Comparison of ENCODE assay signal across 13 cellular contexts in the genomic region with DNA sequence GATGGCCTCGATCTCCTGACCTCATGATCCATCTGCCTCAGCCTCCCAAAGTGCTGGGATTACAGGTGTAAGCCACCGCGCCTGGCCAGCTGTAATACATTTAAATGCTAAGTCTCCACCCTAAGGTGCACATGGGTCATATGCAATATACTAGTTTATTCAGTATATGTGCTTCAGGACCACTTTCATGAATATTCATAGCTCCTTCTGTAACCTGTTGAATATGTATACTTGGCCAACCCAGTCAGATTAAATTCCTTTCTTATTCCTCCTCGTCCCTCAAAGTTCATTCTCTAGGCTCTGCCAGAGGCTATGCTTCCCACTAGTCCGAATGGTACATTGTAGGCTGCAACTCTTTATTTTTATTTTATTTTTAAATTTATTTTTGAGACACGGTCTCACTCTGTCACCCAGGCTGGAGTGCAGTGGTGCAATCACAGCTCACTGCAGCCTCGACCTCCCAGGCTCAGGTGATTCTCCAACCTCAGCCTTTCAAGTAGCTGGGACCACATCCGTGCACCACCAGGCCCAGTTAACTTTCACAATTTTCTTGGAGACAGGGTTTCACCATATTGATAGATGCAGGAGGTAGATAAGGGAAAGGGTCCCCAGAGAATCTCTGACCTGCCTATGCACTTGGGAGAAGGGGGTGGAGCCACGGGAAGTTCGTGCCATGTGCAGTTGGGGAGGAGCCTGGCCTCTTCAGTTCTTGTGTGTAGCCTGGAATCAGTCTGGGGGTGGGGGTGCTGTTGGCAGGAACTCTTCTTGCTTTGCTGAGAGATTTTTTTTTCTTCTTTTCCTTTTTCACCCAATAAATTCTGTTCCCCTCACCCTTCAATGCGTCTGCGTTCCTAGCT. TPM values are rescaled to one million over a fixed set of nuclear protein-coding genes. Genes with fewer than 3 reads are reported as not detected.
A peak's percentile ranks its signal among the peaks of the same experiment; 100 is the strongest.
DNase-seq lines count a peak whose midpoint lies in the region; ATAC-seq and TF ChIP-seq lines count a peak whose summit lies in the region.
"Had no signal": no experiment of that assay in that cellular context is flagged by ENCODE, and none has a peak within 500 bp of the region (broad histone marks: within the 10 kb centered on the region; RNA-seq: fewer than 3 reads in every experiment).

No MANE protein-coding gene starts in this region.

- CTCF ChIA-PET in activated naive CD4-positive, alpha-beta T cell treated with anti-CD3 and anti-CD28 coated beads for 36 hours (lab: Charles Lee): interaction anchor here (0.6 to 2.2 kb wide), 6 partner anchors 13 to 743 kb away, joined by 3 to 10 read pairs (median 3); a partner anchor contains a TSS

- H3K4me3 Mint-ChIP-seq in activated naive CD4-positive, alpha-beta T cell treated with anti-CD3 and anti-CD28 coated beads for 36 hours: no peak overlapping the region
- peak overlapping the region; percentile 17 for H3K4me3 Mint-ChIP-seq in chondrocyte (ENCODE audit: unreplicated experiment)
- no peak overlapping the region for H3K4me3 Mint-ChIP-seq in osteocyte (ENCODE audit: unreplicated experiment)
- H3K4me3 Mint-ChIP-seq: activated CD4-positive, alpha-beta memory T cell treated with anti-CD3 and anti-CD28 coated beads for 36 hours; stimulated activated naive CD8-positive, alpha-beta T cell treated with anti-CD3 and anti-CD28 coated beads, Interleukin-15, Interleukin-2, amounts not matched to agents 100 ng/mL and 50 ng/mL, for 24 hours had no signal

- TF ChIP-seq CTCF in chondrocyte (IDR thresholded peaks at IDR 0.05): no peak
- no peak for TF ChIP-seq CTCF in osteocyte (IDR thresholded peaks at IDR 0.05)
- no peak for TF ChIP-seq CTCF in foreskin keratinocyte (conservative IDR thresholded peaks at IDR 0.05)

- H3K27me3 Mint-ChIP-seq in activated naive CD4-positive, alpha-beta T cell treated with anti-CD3 and anti-CD28 coated beads for 36 hours (ENCODE audit: low read depth): no peaks in the 10 kb centered on the region
- H3K27me3 Mint-ChIP-seq in chondrocyte (ENCODE audit: low read depth) (no peaks in the 10 kb centered on the region), osteocyte (ENCODE audit: unreplicated experiment) (no peaks in the 10 kb centered on the region)
- H3K27me3 Mint-ChIP-seq: stimulated activated naive CD8-positive, alpha-beta T cell treated with anti-CD3 and anti-CD28 coated beads, Interleukin-15, Interleukin-2, amounts not matched to agents 100 ng/mL and 50 ng/mL, for 24 hours had no signal

- peak; percentile 32 for DNase-seq in activated naive CD4-positive, alpha-beta T cell treated with anti-CD3 and anti-CD28 coated beads for 36 hours
- no peak for DNase-seq in activated naive CD4-positive, alpha-beta T cell treated with anti-CD3 and anti-CD28 coated beads, Interleukin-2, amount 50 U/mL, for 16 hours
- DNase-seq in NCI-H2171 treated with DMSO at 0.1 percent for 48 hours (lab: John Stamatoyannopoulos, UW) (peak; percentile 93), chondrocyte (ENCODE audit: low spot score) (no peak), osteocyte (ENCODE audit: extremely low spot score, unreplicated experiment) (no peak), substantia nigra (lab: John Stamatoyannopoulos, UW) (no peak), foreskin keratinocyte (no peak), medulla oblongata (ENCODE audit: extremely low spot score) (no peak)
- DNase-seq: activated CD4-positive, alpha-beta memory T cell treated with anti-CD3 and anti-CD28 coated beads for 36 hours; KG1; SHP77 treated with DMSO at 0.1 percent for 48 hours had no signal

- H3K36me3 Mint-ChIP-seq in activated naive CD4-positive, alpha-beta T cell treated with anti-CD3 and anti-CD28 coated beads for 36 hours (ENCODE audit: low read depth): no peaks in the 10 kb centered on the region
- H3K36me3 Mint-ChIP-seq in chondrocyte (ENCODE audit: low read depth): no peaks in the 10 kb centered on the region
- no peaks in the 10 kb centered on the region for H3K36me3 Mint-ChIP-seq in osteocyte (ENCODE audit: unreplicated experiment)
- H3K36me3 Mint-ChIP-seq: activated CD4-positive, alpha-beta memory T cell treated with anti-CD3 and anti-CD28 coated beads for 36 hours had no signal

- intact Hi-C loops in activated naive CD4-positive, alpha-beta T cell treated with anti-CD3 and anti-CD28 coated beads for 36 hours (cut with micrococcal nuclease): no loop called here

- H3K27ac ChIP-seq in substantia nigra (ENCODE audit: low read depth, low read length, poor library complexity, severe bottlenecking) (no peak overlapping the region), foreskin keratinocyte (no peak overlapping the region)
- H3K27ac ChIP-seq: neutrophil had no signal

- no peaks in the 10 kb centered on the region for H3K9me3 Mint-ChIP-seq in activated naive CD4-positive, alpha-beta T cell treated with anti-CD3 and anti-CD28 coated beads for 36 hours
- H3K9me3 Mint-ChIP-seq in chondrocyte (ENCODE audit: low read depth) (no peaks in the 10 kb centered on the region), osteocyte (ENCODE audit: unreplicated experiment) (no peaks in the 10 kb centered on the region)
- H3K9me3 Mint-ChIP-seq: activated CD4-positive, alpha-beta memory T cell treated with anti-CD3 and anti-CD28 coated beads for 36 hours; stimulated activated naive CD8-positive, alpha-beta T cell treated with anti-CD3 and anti-CD28 coated beads, Interleukin-15, Interleukin-2, amounts not matched to agents 100 ng/mL and 50 ng/mL, for 24 hours had no signal

- peaks cover 15% of the 10 kb centered on the region for H3K4me1 ChIP-seq in foreskin keratinocyte

- H3K27me3 ChIP-seq in foreskin keratinocyte: no peaks in the 10 kb centered on the region

- no peak overlapping the region for H3K27ac Mint-ChIP-seq in activated naive CD4-positive, alpha-beta T cell treated with anti-CD3 and anti-CD28 coated beads for 36 hours
- H3K27ac Mint-ChIP-seq in chondrocyte (ENCODE audit: unreplicated experiment) (peak overlapping the region; percentile 91), osteocyte (ENCODE audit: unreplicated experiment) (peak overlapping the region; percentile 67)
- H3K27ac Mint-ChIP-seq: activated CD4-positive, alpha-beta memory T cell treated with anti-CD3 and anti-CD28 coated beads for 36 hours; stimulated activated naive CD8-positive, alpha-beta T cell treated with anti-CD3 and anti-CD28 coated beads, Interleukin-15, Interleukin-2, amounts not matched to agents 100 ng/mL and 50 ng/mL, for 24 hours had no signal

- peaks cover 18% of the 10 kb centered on the region for H3K4me1 Mint-ChIP-seq in activated naive CD4-positive, alpha-beta T cell treated with anti-CD3 and anti-CD28 coated beads for 36 hours (ENCODE audit: low read depth)
- H3K4me1 Mint-ChIP-seq in chondrocyte (ENCODE audit: low read depth) (peaks cover 61% of the 10 kb centered on the region), osteocyte (ENCODE audit: unreplicated experiment) (peaks cover 56% of the 10 kb centered on the region)

- no peak for ATAC-seq in foreskin keratinocyte

RNA-seq across cellular contexts. Expression of a gene that starts 41.3 kb away (rescaled TPM):
- total RNA-seq in activated naive CD4-positive, alpha-beta T cell treated with anti-CD3 and anti-CD28 coated beads for 36 hours: 10 to 100 TPM in 1 of 2 experiments, 1 to 10 TPM in 1; 9.5 to 10.1 TPM
- total RNA-seq in chondrocyte (112 to 157 TPM (median 117 TPM) in 3 replicates), osteocyte (130 and 146 TPM in 2 replicates), foreskin keratinocyte (211 and 243 TPM in 2 replicates)
- 138 and 147 TPM in 2 replicates for polyA plus RNA-seq in foreskin keratinocyte

Comparison
In these comparisons a context has a peak if more than half of its experiments do, and no peak if none do; other contexts are left out.
1. DNase-seq: peak in activated naive CD4-positive, alpha-beta T cell treated with anti-CD3 and anti-CD28 coated beads for 36 hours (single experiment) and NCI-H2171 treated with DMSO at 0.1 percent for 48 hours (single experiment); none in activated naive CD4-positive, alpha-beta T cell treated with anti-CD3 and anti-CD28 coated beads, Interleukin-2, amount 50 U/mL, for 16 hours (single experiment), chondrocyte (single experiment), osteocyte (single experiment), substantia nigra (0 of 49), foreskin keratinocyte (0 of 2) and medulla oblongata (single experiment).
2. RNA of a gene that starts 41.3 kb away (total RNA-seq): 211 to 243 TPM in foreskin keratinocyte, 130 to 146 TPM in osteocyte and 112 to 157 TPM in chondrocyte; 9.5 to 10.1 TPM in activated naive CD4-positive, alpha-beta T cell treated with anti-CD3 and anti-CD28 coated beads for 36 hours; every median in the first group is over 10 times any median in the second.